8 cellular contexts compared by ENCODE assay signal in the genomic region with DNA sequence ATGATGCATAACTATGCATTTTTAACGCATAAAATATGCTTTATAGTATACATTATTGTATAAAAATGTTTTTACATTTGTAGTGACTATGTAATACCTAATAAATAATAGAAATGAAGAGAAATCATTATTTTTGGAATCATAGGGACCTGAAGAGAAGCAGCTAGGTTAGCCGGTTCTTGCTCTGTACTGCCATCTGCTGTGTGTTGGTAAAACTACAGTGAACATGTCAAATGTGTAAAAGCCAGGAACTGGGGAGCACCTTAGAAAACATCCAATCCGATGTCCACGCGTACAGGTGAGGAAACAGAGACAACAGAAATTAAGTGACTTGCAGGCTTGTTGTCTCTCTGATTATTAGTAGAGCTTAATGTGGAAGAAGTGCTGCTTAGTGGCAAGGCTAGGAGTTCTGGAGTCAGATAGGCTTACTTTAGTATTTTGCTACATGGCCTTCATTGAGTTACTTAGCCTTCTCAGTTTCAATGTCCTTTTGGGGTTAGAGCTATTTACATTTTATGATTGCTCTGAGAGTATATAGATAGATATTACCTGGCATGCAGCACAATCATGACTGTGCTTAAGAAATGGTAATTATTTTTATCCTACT.
DNase-seq lines count a peak whose midpoint lies in the region; ATAC-seq and TF ChIP-seq lines count a peak whose summit lies in the region.

No MANE protein-coding gene starts in this region.

- no peaks in the 10 kb centered on the region for H3K27me3 Mint-ChIP-seq in brain

- H3K9me3 Mint-ChIP-seq in brain: peaks cover 25 to 47% (median 37%) of the 10 kb centered on the region in 5 experiments

- H3K4me1 Mint-ChIP-seq in brain: no peaks in the 10 kb centered on the region

- TF ChIP-seq CTCF in Peyer's patch (IDR thresholded peaks at IDR 0.05) (peak in 5 of 6 experiments; percentile 15 to 56 (median 52)), brain (conservative IDR thresholded peaks at IDR 0.05) (peak; percentile 64 to 81), stomach (IDR thresholded peaks at IDR 0.05) (peak in 5 of 7 experiments; percentile 16 to 52 (median 37)), sigmoid colon (IDR thresholded peaks at IDR 0.05) (peak in 2 of 4 experiments; percentile 38 to 63)

- H3K4me3 ChIP-seq in Peyer's patch (no peak overlapping the region), stomach (no peak overlapping the region), sigmoid colon (no peak overlapping the region)

- peaks cover 13% of the 10 kb centered on the region for H3K36me3 Mint-ChIP-seq in brain

- peak; percentile 79 for ATAC-seq in GM19467 (IDR thresholded peaks at IDR 0.05; ENCODE audit: unreplicated experiment)

- H3K4me1 ChIP-seq in Peyer's patch (no peaks in the 10 kb centered on the region), stomach (no peaks in the 10 kb centered on the region), sigmoid colon (no peaks in the 10 kb centered on the region)

- no peak overlapping the region for H3K4me3 Mint-ChIP-seq in brain

- H3K27me3 ChIP-seq in Peyer's patch: no peaks in the 10 kb centered on the region
- no peaks in the 10 kb centered on the region for H3K27me3 ChIP-seq in stomach
- no peaks in the 10 kb centered on the region for H3K27me3 ChIP-seq in sigmoid colon

- H3K36me3 ChIP-seq in Peyer's patch (no peaks in the 10 kb centered on the region), stomach (no peaks in the 10 kb centered on the region), sigmoid colon (no peaks in the 10 kb centered on the region)

- TF ChIP-seq EP300 in stomach (IDR thresholded peaks at IDR 0.05): no peak
- TF ChIP-seq EP300 in sigmoid colon (IDR thresholded peaks at IDR 0.05): no peak

- intact Hi-C loops in stomach (cut with DNase I; ENCODE audit: low total_unique reads): no loop called here
- intact Hi-C loops in sigmoid colon (cut with DNase I): loop anchor here (5.0 kb wide), 1 partner anchor 296 kb away; no protein-coding TSS in a partner anchor

- DNase-seq in DMS79 (lab: John Stamatoyannopoulos, UW): peak; percentile 20
- peak; percentile 22 for DNase-seq in HuH-7 (ENCODE audit: low spot score)
- peak in 1 of 3 donors; percentile 54 for DNase-seq in Peyer's patch
- DNase-seq in kidney tubule cell (ENCODE audit: low spot score): peak; percentile 57
- DNase-seq in stomach: no peak
- DNase-seq in sigmoid colon: no peak

- no peak overlapping the region for H3K27ac Mint-ChIP-seq in brain

- TF ChIP-seq POLR2A in Peyer's patch (IDR thresholded peaks at IDR 0.05) (no peak), stomach (IDR thresholded peaks at IDR 0.05) (no peak), sigmoid colon (IDR thresholded peaks at IDR 0.05) (no peak)

- H3K9me3 ChIP-seq in Peyer's patch (no peaks in the 10 kb centered on the region), stomach (peaks cover 0 to 8% (median 0%) of the 10 kb centered on the region in 4 donors), sigmoid colon (no peaks in the 10 kb centered on the region)

- 9 to 18% (median 10%) methylated on average over 5 of the region's 5 CpGs for WGBS in stomach, 5 donors
- WGBS in sigmoid colon, 2 donors: 9 to 19% methylated on average over 5 of the region's 5 CpGs

- H3K27ac ChIP-seq in Peyer's patch (no peak overlapping the region), stomach (no peak overlapping the region), sigmoid colon (no peak overlapping the region)

Comparison
In these comparisons a context has a peak if more than half of its experiments do, and no peak if none do; other contexts are left out.
1. DNase-seq: peak in DMS79 (single experiment), HuH-7 (single experiment) and kidney tubule cell (single experiment); none in stomach (single experiment) and sigmoid colon (single experiment).